In the genomic region with DNA sequence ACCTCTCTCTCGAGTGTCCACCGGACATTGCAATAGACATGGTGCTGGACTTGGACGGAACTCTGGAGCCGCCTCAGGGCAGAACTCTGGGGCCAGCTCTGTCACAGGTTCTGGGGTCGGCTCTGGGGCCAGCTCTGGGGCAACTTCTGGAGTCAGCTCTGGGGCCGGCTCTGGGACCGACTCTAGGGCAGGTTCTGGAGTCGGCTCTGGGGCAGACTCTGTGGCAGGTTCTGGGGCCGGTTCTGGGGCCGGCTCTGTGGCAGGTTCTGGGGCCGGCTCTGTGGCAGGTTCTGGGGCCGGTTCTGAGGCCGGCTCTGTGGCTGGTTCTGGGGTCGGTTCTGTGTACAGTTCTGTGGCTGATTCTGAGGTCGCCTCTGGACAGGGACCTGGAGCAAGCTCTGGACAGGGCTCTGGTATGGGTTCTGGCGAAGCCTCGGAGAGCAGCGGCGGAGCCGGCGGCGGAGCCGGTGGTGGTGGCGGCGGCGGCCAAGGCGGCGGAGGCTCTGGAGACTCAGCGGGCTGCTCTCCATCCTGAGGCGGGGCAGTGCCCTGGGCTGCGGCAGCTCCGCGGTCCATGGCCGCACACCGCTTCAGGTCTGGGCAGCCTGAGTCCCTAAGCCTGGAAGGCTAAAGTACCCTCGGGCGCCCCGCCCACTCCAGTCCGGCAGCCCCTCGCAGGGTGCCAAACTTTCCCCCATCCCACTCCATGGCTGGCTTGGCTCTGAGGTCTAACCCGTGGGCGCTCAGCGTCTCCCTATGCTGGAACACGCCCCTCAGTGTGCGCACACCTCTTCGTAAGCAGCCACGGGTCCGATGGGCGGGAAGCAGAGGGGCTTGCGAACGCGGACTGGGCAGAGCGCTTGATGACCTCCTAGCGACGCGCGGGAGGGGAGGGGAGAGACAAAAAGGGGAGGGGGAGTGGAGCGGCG, we compare ENCODE assay signal across 9 cellular contexts. TPM values are rescaled to one million over a fixed set of nuclear protein-coding genes. Genes with fewer than 3 reads are reported as not detected.
DNase-seq lines count a peak whose midpoint lies in the region; ATAC-seq and TF ChIP-seq lines count a peak whose summit lies in the region.
"Had no signal": no experiment of that assay in that cellular context is flagged by ENCODE, and none has a peak within 500 bp of the region (broad histone marks: within the 10 kb centered on the region; RNA-seq: fewer than 3 reads in every experiment).

A gene with protein sequence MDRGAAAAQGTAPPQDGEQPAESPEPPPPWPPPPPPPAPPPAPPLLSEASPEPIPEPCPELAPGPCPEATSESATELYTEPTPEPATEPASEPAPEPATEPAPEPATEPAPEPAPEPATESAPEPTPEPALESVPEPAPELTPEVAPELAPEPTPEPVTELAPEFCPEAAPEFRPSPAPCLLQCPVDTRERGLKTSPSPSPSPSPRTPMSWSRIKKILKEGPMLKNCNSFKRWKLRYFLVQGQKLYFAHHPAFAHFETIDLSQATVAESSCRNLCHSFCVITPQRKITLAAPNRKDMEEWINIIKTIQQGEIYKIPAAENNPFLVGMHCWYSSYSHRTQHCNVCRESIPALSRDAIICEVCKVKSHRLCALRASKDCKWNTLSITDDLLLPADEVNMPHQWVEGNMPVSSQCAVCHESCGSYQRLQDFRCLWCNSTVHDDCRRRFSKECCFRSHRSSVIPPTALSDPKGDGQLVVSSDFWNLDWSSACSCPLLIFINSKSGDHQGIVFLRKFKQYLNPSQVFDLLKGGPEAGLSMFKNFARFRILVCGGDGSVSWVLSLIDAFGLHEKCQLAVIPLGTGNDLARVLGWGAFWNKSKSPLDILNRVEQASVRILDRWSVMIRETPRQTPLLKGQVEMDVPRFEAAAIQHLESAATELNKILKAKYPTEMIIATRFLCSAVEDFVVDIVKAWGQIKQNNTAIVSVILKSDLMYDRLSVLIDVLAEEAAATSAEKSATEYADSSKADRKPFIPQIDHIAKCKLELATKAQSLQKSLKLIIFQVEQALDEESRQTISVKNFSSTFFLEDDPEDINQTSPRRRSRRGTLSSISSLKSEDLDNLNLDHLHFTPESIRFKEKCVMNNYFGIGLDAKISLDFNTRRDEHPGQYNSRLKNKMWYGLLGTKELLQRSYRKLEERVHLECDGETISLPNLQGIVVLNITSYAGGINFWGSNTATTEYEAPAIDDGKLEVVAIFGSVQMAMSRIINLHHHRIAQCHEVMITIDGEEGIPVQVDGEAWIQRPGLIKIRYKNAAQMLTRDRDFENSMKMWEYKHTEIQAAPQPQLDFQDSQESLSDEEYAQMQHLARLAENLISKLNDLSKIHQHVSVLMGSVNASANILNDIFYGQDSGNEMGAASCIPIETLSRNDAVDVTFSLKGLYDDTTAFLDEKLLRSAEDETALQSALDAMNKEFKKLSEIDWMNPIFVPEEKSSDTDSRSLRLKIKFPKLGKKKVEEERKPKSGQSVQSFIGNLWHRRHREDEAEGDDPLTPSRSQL (minus strand): TSS at position 723 of the 929 bp plus-strand sequence. CDS start 147 bp downstream, at position 576.

- no peaks in the 10 kb centered on the region for H4K20me1 ChIP-seq in IMR-90 (ENCODE audit: insufficient read depth, low read length)

- H3K14ac ChIP-seq in IMR-90 (replicated peaks; ENCODE audit: low read depth, low read length) = no peak within 1 kb of the TSS

- H3K56ac ChIP-seq in IMR-90 (ENCODE audit: extremely low read depth, insufficient read depth, low read length) = no peak within 1 kb of the TSS

- H3K27me3 ChIP-seq in IMR-90 (ENCODE audit: control insufficient read depth, insufficient read depth, low read length) (peaks cover 32% of the 10 kb centered on the region), gastrocnemius medialis (peaks cover 9 to 81% (median 57%) of the 10 kb centered on the region in 3 donors)

- POLR2A ChIA-PET in IMR-90 (lab: Charles Lee; ENCODE audit: unreplicated experiment) = no interaction called here

- H3K27ac Mint-ChIP-seq in endothelial cell (ENCODE audit: unreplicated experiment) = no peak within 1 kb of the TSS
- no peak within 1 kb of the TSS for H3K27ac Mint-ChIP-seq in nephron

- no peak for TF ChIP-seq CTCF in IMR-90 (conservative IDR thresholded peaks at IDR 0.05; ENCODE audit: low read depth, low read length)
- no peak for TF ChIP-seq CTCF in endothelial cell (IDR thresholded peaks at IDR 0.05; ENCODE audit: unreplicated experiment)
- no peak for TF ChIP-seq CTCF in nephron (IDR thresholded peaks at IDR 0.05; ENCODE audit: unreplicated experiment in 3 of 3)
- TF ChIP-seq CTCF in gastrocnemius medialis (IDR thresholded peaks at IDR 0.05 in 4 of 5, conservative IDR thresholded peaks at IDR 0.05 in 1 of 5) = no peak

- H3K79me1 ChIP-seq in IMR-90 (ENCODE audit: low read depth in 1 of 2, low read length in 2 of 2) = no peaks in the 10 kb centered on the region

- no peak within 1 kb of the TSS for H3K9ac ChIP-seq in IMR-90 (ENCODE audit: low read depth, low read length)

- H3K4me2 ChIP-seq in IMR-90 (ENCODE audit: low read depth, low read length) = no peak within 1 kb of the TSS

- TF ChIP-seq RAD21 in IMR-90 (IDR thresholded peaks at IDR 0.05; ENCODE audit: low read length) = no peak

- H3K9me1 ChIP-seq in IMR-90 (ENCODE audit: insufficient read depth, low read length) = no peaks in the 10 kb centered on the region

- no peak within 1 kb of the TSS for H2BK15ac ChIP-seq in IMR-90 (ENCODE audit: low read depth, low read length)

- dilution Hi-C loops in IMR-90 (cut with HindIII; ENCODE audit: low sequenced_read_pairs, unreplicated experiment) = no loop called here

- no peak within 1 kb of the TSS for H2BK20ac ChIP-seq in IMR-90 (ENCODE audit: low read depth, low read length)

- H3K18ac ChIP-seq in IMR-90 (ENCODE audit: low read depth, low read length) = no peak within 1 kb of the TSS

- ATAC-seq in IMR-90 (ENCODE audit: low read depth) = no peak
- no peak for ATAC-seq in HG03469 (IDR thresholded peaks at IDR 0.05; ENCODE audit: unreplicated experiment)
- ATAC-seq in gastrocnemius medialis = no peak

- H3K36me3 ChIP-seq in IMR-90 (ENCODE audit: control insufficient read depth, insufficient read depth, low read length) = no peaks in the 10 kb centered on the region
- no peaks in the 10 kb centered on the region for H3K36me3 ChIP-seq in gastrocnemius medialis
- H3K36me3 ChIP-seq: colonic mucosa had no signal

- in situ Hi-C loops in IMR-90 (cut with MboI; ENCODE audit: low sequenced_read_pairs) = no loop called here
- in situ Hi-C loops in gastrocnemius medialis (cut with MboI; ENCODE audit: low sequenced_read_pairs in 4 of 4) = no loop called here

- no peak within 1 kb of the TSS for H2AK9ac ChIP-seq in IMR-90 (replicated peaks; ENCODE audit: low read depth, low read length, poor library complexity)

- no TSS peak for BruUV-seq in IMR-90 (replicated peaks; lab: Mats Ljungman, UMichigan)

- H3K4ac ChIP-seq in IMR-90 (ENCODE audit: low read depth, low read length) = no peak within 1 kb of the TSS

- H4K91ac ChIP-seq in IMR-90 (ENCODE audit: insufficient read depth, low read depth, low read length) = no peak within 1 kb of the TSS

- H3K4me1 ChIP-seq in IMR-90 (ENCODE audit: control insufficient read depth, insufficient read depth, low read length) (no peaks in the 10 kb centered on the region), gastrocnemius medialis (no peaks in the 10 kb centered on the region)
- H3K4me1 ChIP-seq: colonic mucosa had no signal

- no peak for TF ChIP-seq POLR2A in IMR-90 (IDR thresholded peaks at IDR 0.05; ENCODE audit: low read depth, low read length)
- TF ChIP-seq POLR2A in gastrocnemius medialis (IDR thresholded peaks at IDR 0.05) = no peak

- no peaks in the 10 kb centered on the region for H3K9me3 Mint-ChIP-seq in endothelial cell (ENCODE audit: unreplicated experiment)
- peaks cover 10% of the 10 kb centered on the region for H3K9me3 Mint-ChIP-seq in nephron

- H3K9me3 ChIP-seq in IMR-90 (ENCODE audit: control insufficient read depth, insufficient read depth, low read length) (no peaks in the 10 kb centered on the region; the same call in 1 of the 2 replicates), gastrocnemius medialis (no peaks in the 10 kb centered on the region)
- H3K9me3 ChIP-seq: colonic mucosa had no signal

- no peak within 1 kb of the TSS for H4K8ac ChIP-seq in IMR-90 (ENCODE audit: low read depth in 2 of 2, low read length in 2 of 2)

- no peak within 1 kb of the TSS for H2AK5ac ChIP-seq in IMR-90 (ENCODE audit: low read depth, low read length)

- H3K27me3 Mint-ChIP-seq in endothelial cell (ENCODE audit: unreplicated experiment) (peaks cover 9% of the 10 kb centered on the region), nephron (ENCODE audit: low read depth) (peaks cover 87% of the 10 kb centered on the region)

- peak within 1 kb of the TSS; percentile 17 for H2AFZ ChIP-seq in IMR-90 (replicated peaks; ENCODE audit: low read length, poor library complexity)

- intact Hi-C loops in IMR-90 (cut with micrococcal nuclease) = no loop called here
- intact Hi-C loops in gastrocnemius medialis (cut with DNase I; ENCODE audit: low total_unique reads) = no loop called here

- no peak within 1 kb of the TSS for H4K5ac ChIP-seq in IMR-90 (ENCODE audit: low read depth, low read length)

- no peak within 1 kb of the TSS for H2BK120ac ChIP-seq in IMR-90 (ENCODE audit: low read depth, low read length)

- CTCF ChIA-PET in IMR-90 (lab: Yijun Ruan, JAX) = no interaction called here

- H3K4me1 Mint-ChIP-seq in endothelial cell (ENCODE audit: unreplicated experiment) = no peaks in the 10 kb centered on the region
- peaks cover 11% of the 10 kb centered on the region for H3K4me1 Mint-ChIP-seq in nephron

- DNase-seq in D341Med (ENCODE audit: low spot score) (peak; percentile 35), IMR-90 (no peak), endothelial cell (ENCODE audit: low spot score) (peak; percentile 51), HUDEP-2 (lab: John Stamatoyannopoulos, UW; ENCODE audit: unreplicated experiment in 76 of 76) (no peak), gastrocnemius medialis (no peak), T1000 (lab: John Stamatoyannopoulos, UW) (no peak)
- DNase-seq: colonic mucosa had no signal

- WGBS in IMR-90 (ENCODE audit: extremely low coverage in 2 of 2, insufficient read length in 1 of 2), 2 experiments = 38% methylated on average over 30 of the region's 59 CpGs; no CpG with 5 or more reads in 1 of the 2 experiments

- no peak within 1 kb of the TSS for H2BK5ac ChIP-seq in IMR-90 (ENCODE audit: low read depth, low read length, poor library complexity, severe bottlenecking)

- H3K27ac ChIP-seq in IMR-90 (ENCODE audit: insufficient read depth, low read length) (no peak within 1 kb of the TSS), gastrocnemius medialis (no peak within 1 kb of the TSS)
- H3K27ac ChIP-seq: colonic mucosa had no signal

- H3K36me3 Mint-ChIP-seq in endothelial cell (ENCODE audit: low read depth, unreplicated experiment) (no peaks in the 10 kb centered on the region), nephron (ENCODE audit: low read depth) (no peaks in the 10 kb centered on the region)

- no peak within 1 kb of the TSS for H3K4me3 ChIP-seq in IMR-90 (ENCODE audit: insufficient read depth, low read depth, low read length)
- H3K4me3 ChIP-seq in gastrocnemius medialis = no peak within 1 kb of the TSS
- H3K4me3 ChIP-seq: colonic mucosa had no signal

- H3K23ac ChIP-seq in IMR-90 (ENCODE audit: low read depth, low read length) = no peak within 1 kb of the TSS

- H3K4me3 Mint-ChIP-seq in endothelial cell (ENCODE audit: unreplicated experiment) (peak within 1 kb of the TSS; percentile 85), nephron (peak within 1 kb of the TSS; percentile 75 to 78 (median 77))

RNA-seq across cellular contexts. Expression of the gene that starts here (rescaled TPM):
- total RNA-seq in IMR-90 (2012; rRNA removed) (not detected in 2 replicates), endothelial cell (ENCODE audit: unreplicated experiment) (0.49 TPM), gastrocnemius medialis (not detected)
- not detected in 2 replicates for polyA plus RNA-seq in IMR-90 (2012; rRNA removed)
- not detected in 2 replicates for polyA plus RNA-seq in IMR-90 (2012; cell fraction: cytosol; rRNA removed)
- not detected in 2 replicates for polyA plus RNA-seq in IMR-90 (2012; cell fraction: nucleus; rRNA removed; ENCODE audit: low replicate concordance)
- total RNA-seq: colonic mucosa had no signal

Comparison
In these comparisons a context has a peak if more than half of its experiments do, and no peak if none do; other contexts are left out.
1. Peak in DNase-seq in endothelial cell; RNA of the gene not detected or under 1 TPM.